ENCODE assay signal across 8 cellular contexts in the genomic region with DNA sequence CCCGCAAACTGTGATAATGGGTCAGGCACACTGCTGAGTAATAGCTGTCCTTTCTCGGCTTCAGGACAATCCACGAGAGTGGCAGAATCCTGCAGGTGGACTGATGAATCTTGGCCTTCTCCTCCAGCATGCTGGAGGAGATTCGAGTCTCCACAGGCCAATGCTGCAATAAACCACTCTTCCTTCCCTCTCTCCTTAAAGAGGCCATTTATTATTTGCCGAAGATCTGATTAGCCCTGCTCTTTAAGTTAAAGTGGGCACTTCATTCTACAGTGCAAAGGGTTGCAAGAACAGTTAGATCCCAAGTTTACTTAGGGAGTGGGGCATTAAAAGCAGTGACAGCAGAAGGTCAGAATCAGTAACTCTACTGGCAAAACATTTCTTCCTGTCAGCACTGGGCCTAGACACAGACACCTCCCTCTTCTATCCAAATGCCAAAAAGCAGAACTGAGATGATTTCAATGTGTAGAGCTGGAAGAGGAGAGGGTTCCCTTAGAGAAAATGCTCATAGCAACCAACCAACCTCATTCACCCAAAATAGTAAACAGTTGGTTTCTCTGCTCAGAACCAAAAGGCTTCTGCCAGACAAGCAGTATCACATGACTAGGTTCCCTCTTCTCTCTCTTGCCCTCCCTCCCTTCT.
A peak's percentile ranks its signal among the peaks of the same experiment; 100 is the strongest.
DNase-seq lines count a peak whose midpoint lies in the region; ATAC-seq and TF ChIP-seq lines count a peak whose summit lies in the region.

No MANE protein-coding gene starts in this region.

- TF ChIP-seq CTCF in cardiac fibroblast (IDR thresholded peaks at IDR 0.05; ENCODE audit: low read depth, low read length) = no peak

- H3K4me3 ChIP-seq in GM08714 (ENCODE audit: low read length) (peak overlapping the region; percentile 32; the same call in 1 of the 2 replicates), HUES48 (ENCODE audit: low read depth, low read length) (no peak overlapping the region), cardiac fibroblast (replicated peaks in 1 of 2; ENCODE audit: low read depth in 2 of 2, low read length in 2 of 2) (no peak overlapping the region)

- peak overlapping the region; percentile 50 for H3K27ac ChIP-seq in HUES48 (ENCODE audit: low read depth, low read length)

- peaks cover 19% of the 10 kb centered on the region for H3K4me1 ChIP-seq in HUES48 (ENCODE audit: control insufficient read depth, insufficient read depth, low read length)

- H3K36me3 ChIP-seq in HUES48 (ENCODE audit: control insufficient read depth, insufficient read depth, low read length) = no peaks in the 10 kb centered on the region

- ATAC-seq in GM21390 (IDR thresholded peaks at IDR 0.05; ENCODE audit: unreplicated experiment) = peak; percentile 91

- peak; percentile 50 to 90 for DNase-seq in cardiac fibroblast (ENCODE audit: low read depth in 2 of 2)
- DNase-seq in middle frontal gyrus (ENCODE audit: extremely low spot score, low spot score) = peak; percentile 42
- DNase-seq in NCI-H1092 treated with DMSO at 0.1 percent for 48 hours (lab: John Stamatoyannopoulos, UW) = no peak
- DNase-seq in EL = no peak
- no peak for DNase-seq in NCI-H1105 treated with DMSO at 0.1 percent for 48 hours (lab: John Stamatoyannopoulos, UW)

- H3K27me3 ChIP-seq in HUES48 (ENCODE audit: control insufficient read depth, insufficient read depth, low read length) = no peaks in the 10 kb centered on the region

- no peak overlapping the region for H3K9ac ChIP-seq in HUES48 (ENCODE audit: low read depth, low read length)

- H3K9me3 ChIP-seq in HUES48 (ENCODE audit: control insufficient read depth, insufficient read depth, low read length) = no peaks in the 10 kb centered on the region

Comparison
In these comparisons a context has a peak if more than half of its experiments do, and no peak if none do; other contexts are left out.
1. DNase-seq: peak in cardiac fibroblast (2 of 2) and middle frontal gyrus (single experiment); none in NCI-H1092 treated with DMSO at 0.1 percent for 48 hours (single experiment), EL (single experiment) and NCI-H1105 treated with DMSO at 0.1 percent for 48 hours (single experiment).